20 cellular contexts compared by ENCODE assay signal in genomic region chr22:44955102-44955501, GRCh38. TPM values are rescaled to one million over a fixed set of nuclear protein-coding genes. Genes with fewer than 3 reads are reported as not detected.
DNase-seq lines count a peak whose midpoint lies in the region; ATAC-seq lines count a peak whose summit lies in the region.
"Had no signal": no experiment of that assay in that cellular context is flagged by ENCODE, and none has a peak within 500 bp of the region (broad histone marks: within the 10 kb centered on the region; RNA-seq: fewer than 3 reads in every experiment).

No MANE protein-coding gene starts in this region.

- ATAC-seq in GM18520 (IDR thresholded peaks at IDR 0.05; ENCODE audit: unreplicated experiment) (peak; percentile 60), GM21529 (IDR thresholded peaks at IDR 0.05; ENCODE audit: unreplicated experiment) (peak; percentile 61)
- ATAC-seq in stimulated activated memory B cell treated with anti-CD40 and anti-IgM and Interleukin-4, amounts not matched to agents 10 μg/mL and 1 μg/mL and 100 μg/mL, for 72 hours: peak; percentile 74
- ATAC-seq: activated CD4-positive, alpha-beta T cell treated with anti-CD3 and anti-CD28 coated beads for 36 hours; activated CD8-positive, alpha-beta memory T cell treated with anti-CD3 and anti-CD28 coated beads, Interleukin-2, amount 10 ng/mL, durations not matched to agents 7 days and 5 days had no signal

- H3K27me3 ChIP-seq in CD8-positive, alpha-beta memory T cell (ENCODE audit: insufficient read depth, low read length, poor library complexity, severe bottlenecking): no peaks in the 10 kb centered on the region
- H3K27me3 ChIP-seq: colonic mucosa had no signal

- DNase-seq in NAMALWA (ENCODE audit: low spot score) (peak; percentile 33), hepatic stellate cell (ENCODE audit: low spot score) (no peak), iPS-NIHi11 (ENCODE audit: low spot score) (no peak)
- DNase-seq in CD8-positive, alpha-beta memory T cell: no peak
- DNase-seq: activated CD4-positive, alpha-beta T cell treated with anti-CD3 and anti-CD28 coated beads for 36 hours; activated CD8-positive, alpha-beta memory T cell treated with anti-CD3 and anti-CD28 coated beads, Interleukin-2, amount 10 ng/mL, durations not matched to agents 7 days and 5 days; colonic mucosa; KG1; left ventricle myocardium inferior; NCI-H187; NCI-H510A; stimulated activated CD4-positive, alpha-beta T cell treated with anti-CD3 and anti-CD28 coated beads, Interleukin-4, amount 100 ng/mL, for 4 hours had no signal

- no peaks in the 10 kb centered on the region for H3K4me1 ChIP-seq in CD8-positive, alpha-beta memory T cell (ENCODE audit: insufficient read depth, low read length)
- H3K4me1 ChIP-seq: colonic mucosa, HAP-1, left ventricle myocardium inferior had no signal

- no peak overlapping the region for H3K27ac ChIP-seq in CD8-positive, alpha-beta memory T cell (ENCODE audit: low read depth, low read length)
- H3K27ac ChIP-seq: colonic mucosa, left ventricle myocardium inferior had no signal

- no peaks in the 10 kb centered on the region for H3K36me3 Mint-ChIP-seq in stimulated activated memory B cell treated with anti-CD40 and anti-IgM and Interleukin-4, amounts not matched to agents 10 μg/mL and 1 μg/mL and 100 μg/mL, for 72 hours
- no peaks in the 10 kb centered on the region for H3K36me3 Mint-ChIP-seq in CD8-positive, alpha-beta memory T cell
- H3K36me3 Mint-ChIP-seq: activated CD8-positive, alpha-beta memory T cell treated with anti-CD3 and anti-CD28 coated beads, Interleukin-2, amount 10 ng/mL, durations not matched to agents 7 days and 5 days had no signal

- H3K27ac Mint-ChIP-seq in stimulated activated memory B cell treated with anti-CD40 and anti-IgM and Interleukin-4, amounts not matched to agents 10 μg/mL and 1 μg/mL and 100 μg/mL, for 72 hours: no peak overlapping the region
- H3K27ac Mint-ChIP-seq in CD8-positive, alpha-beta memory T cell: no peak overlapping the region
- H3K27ac Mint-ChIP-seq: activated CD4-positive, alpha-beta T cell treated with anti-CD3 and anti-CD28 coated beads for 36 hours; activated CD8-positive, alpha-beta memory T cell treated with anti-CD3 and anti-CD28 coated beads, Interleukin-2, amount 10 ng/mL, durations not matched to agents 7 days and 5 days; activated T-helper 2 cell treated with anti-CD3 and anti-CD28 coated beads, Interferon-gamma antibody, Interleukin-2, Interleukin-4, amounts not matched to agents 10 μg/mL and 5 μg/mL and 100 μg/mL, durations not matched to agents 14 hours and 24 hours and 36 hours had no signal

- no peaks in the 10 kb centered on the region for H3K36me3 ChIP-seq in CD8-positive, alpha-beta memory T cell (ENCODE audit: insufficient read depth, low read length)
- H3K36me3 ChIP-seq: colonic mucosa, HAP-1, left ventricle myocardium inferior had no signal

- CTCF ChIA-PET in CD8-positive, alpha-beta memory T cell (lab: Charles Lee): no interaction called here

- POLR2A ChIA-PET in CD8-positive, alpha-beta memory T cell (lab: Charles Lee): no interaction called here

- no peaks in the 10 kb centered on the region for H3K9me3 ChIP-seq in CD8-positive, alpha-beta memory T cell (ENCODE audit: low read length)
- H3K9me3 ChIP-seq: colonic mucosa, HAP-1 had no signal

- peaks cover 9% of the 10 kb centered on the region for H3K4me1 Mint-ChIP-seq in stimulated activated memory B cell treated with anti-CD40 and anti-IgM and Interleukin-4, amounts not matched to agents 10 μg/mL and 1 μg/mL and 100 μg/mL, for 72 hours
- H3K4me1 Mint-ChIP-seq in CD8-positive, alpha-beta memory T cell: no peaks in the 10 kb centered on the region
- H3K4me1 Mint-ChIP-seq: activated CD4-positive, alpha-beta T cell treated with anti-CD3 and anti-CD28 coated beads for 36 hours; activated CD8-positive, alpha-beta memory T cell treated with anti-CD3 and anti-CD28 coated beads, Interleukin-2, amount 10 ng/mL, durations not matched to agents 7 days and 5 days had no signal

- H3K4me3 ChIP-seq in CD8-positive, alpha-beta memory T cell (ENCODE audit: low read length): no peak overlapping the region
- H3K4me3 ChIP-seq: colonic mucosa, HAP-1, left ventricle myocardium inferior, smooth muscle cell had no signal

- peaks cover 7% of the 10 kb centered on the region for H3K9me3 Mint-ChIP-seq in stimulated activated memory B cell treated with anti-CD40 and anti-IgM and Interleukin-4, amounts not matched to agents 10 μg/mL and 1 μg/mL and 100 μg/mL, for 72 hours
- H3K9me3 Mint-ChIP-seq in CD8-positive, alpha-beta memory T cell: peaks cover 0 to 3% (median 0%) of the 10 kb centered on the region in 5 donors
- H3K9me3 Mint-ChIP-seq: activated T-helper 2 cell treated with anti-CD3 and anti-CD28 coated beads, Interferon-gamma antibody, Interleukin-2, Interleukin-4, amounts not matched to agents 10 μg/mL and 5 μg/mL and 100 μg/mL, durations not matched to agents 14 hours and 24 hours and 36 hours had no signal

- H3K27me3 Mint-ChIP-seq in stimulated activated memory B cell treated with anti-CD40 and anti-IgM and Interleukin-4, amounts not matched to agents 10 μg/mL and 1 μg/mL and 100 μg/mL, for 72 hours: peaks cover 36% of the 10 kb centered on the region
- peaks cover 9 to 29% of the 10 kb centered on the region in 2 donors for H3K27me3 Mint-ChIP-seq in CD8-positive, alpha-beta memory T cell

- no peak overlapping the region for H3K4me3 Mint-ChIP-seq in stimulated activated memory B cell treated with anti-CD40 and anti-IgM and Interleukin-4, amounts not matched to agents 10 μg/mL and 1 μg/mL and 100 μg/mL, for 72 hours
- H3K4me3 Mint-ChIP-seq in CD8-positive, alpha-beta memory T cell: no peak overlapping the region
- H3K4me3 Mint-ChIP-seq: activated CD4-positive, alpha-beta T cell treated with anti-CD3 and anti-CD28 coated beads for 36 hours; activated CD8-positive, alpha-beta memory T cell treated with anti-CD3 and anti-CD28 coated beads, Interleukin-2, amount 10 ng/mL, durations not matched to agents 7 days and 5 days; brain had no signal

RNA-seq across cellular contexts. Expression of gene PHF21B, which starts 54.7 kb away (rescaled TPM):
- not detected for total RNA-seq in CD8-positive, alpha-beta memory T cell
- not detected for polyA plus RNA-seq in CD8-positive, alpha-beta memory T cell
- total RNA-seq: activated CD4-positive, alpha-beta T cell treated with anti-CD3 and anti-CD28 coated beads for 36 hours; colonic mucosa; pulmonary artery endothelial cell had no signal
